24 cellular contexts compared by ENCODE assay signal in the genomic region with DNA sequence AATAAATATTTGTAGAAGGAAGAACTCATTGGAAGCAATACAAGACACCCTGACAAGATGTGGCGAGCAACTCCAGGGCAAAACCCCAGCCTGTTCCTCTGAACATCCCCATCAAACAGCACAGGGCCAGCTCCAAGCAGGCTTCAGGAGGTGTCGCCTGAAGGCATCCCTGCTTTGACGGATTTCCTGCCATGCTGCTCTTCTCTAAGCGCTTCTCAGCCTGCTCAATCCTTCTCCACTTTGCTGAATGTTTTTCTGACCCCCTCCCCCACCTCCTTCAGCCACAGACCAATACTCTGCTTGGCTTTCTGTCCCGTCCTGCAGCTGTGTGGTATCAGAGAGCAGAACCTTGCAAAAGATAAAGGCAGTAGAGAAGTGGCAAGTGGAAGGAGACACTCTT. TPM values are rescaled to one million over a fixed set of nuclear protein-coding genes. Genes with fewer than 3 reads are reported as not detected.
DNase-seq lines count a peak whose midpoint lies in the region; ATAC-seq and TF ChIP-seq lines count a peak whose summit lies in the region.
"Had no signal": no experiment of that assay in that cellular context is flagged by ENCODE, and none has a peak within 500 bp of the region (broad histone marks: within the 10 kb centered on the region; RNA-seq: fewer than 3 reads in every experiment).

No MANE protein-coding gene starts in this region.

- no peak overlapping the region for H3K4me3 Mint-ChIP-seq in GM23338
- peak overlapping the region; percentile 2; the same call in 1 of the 2 replicates for H3K4me3 Mint-ChIP-seq in WTC11
- no peak overlapping the region for H3K4me3 Mint-ChIP-seq in glutamatergic neuron (ENCODE audit: unreplicated experiment)
- H3K4me3 Mint-ChIP-seq in stimulated activated memory B cell treated with anti-CD40 and anti-IgM and Interleukin-4, amounts not matched to agents 10 μg/mL and 1 μg/mL and 100 μg/mL, for 72 hours: no peak overlapping the region
- no peak overlapping the region for H3K4me3 Mint-ChIP-seq in chondrocyte (ENCODE audit: unreplicated experiment)
- H3K4me3 Mint-ChIP-seq: CD4-positive, alpha-beta T cell had no signal

- POLR2A ChIA-PET in WTC11 (lab: Charles Lee): no interaction called here

- no peaks in the 10 kb centered on the region for H3K79me2 ChIP-seq in GM23338 (replicated peaks; ENCODE audit: insufficient read depth)

- H3K9me3 Mint-ChIP-seq in GM23338: peaks cover 96% of the 10 kb centered on the region
- 0 out of 2 replicates have a peak, but pooled peaks cover 4% of the 10 kb centered on the region for H3K9me3 Mint-ChIP-seq in WTC11
- H3K9me3 Mint-ChIP-seq in glutamatergic neuron (ENCODE audit: unreplicated experiment): peaks cover 1% of the 10 kb centered on the region
- H3K9me3 Mint-ChIP-seq in stimulated activated memory B cell treated with anti-CD40 and anti-IgM and Interleukin-4, amounts not matched to agents 10 μg/mL and 1 μg/mL and 100 μg/mL, for 72 hours: peaks cover 19% of the 10 kb centered on the region
- no peaks in the 10 kb centered on the region for H3K9me3 Mint-ChIP-seq in chondrocyte (ENCODE audit: low read depth)
- H3K9me3 Mint-ChIP-seq: CD4-positive, alpha-beta T cell had no signal

- TF ChIP-seq CTCF in GM23338 (conservative IDR thresholded peaks at IDR 0.05; ENCODE audit: low read depth in 2 of 2): no peak
- no peak for TF ChIP-seq CTCF in WTC11 (IDR thresholded peaks at IDR 0.05)
- no peak for TF ChIP-seq CTCF in glutamatergic neuron (IDR thresholded peaks at IDR 0.05; ENCODE audit: partially characterized antibody, unreplicated experiment)
- no peak for TF ChIP-seq CTCF in chondrocyte (IDR thresholded peaks at IDR 0.05)

- H2AFZ ChIP-seq in GM23338: no peak overlapping the region

- H3K9me2 ChIP-seq in GM23338 (ENCODE audit: insufficient read depth): no peaks in the 10 kb centered on the region

- peaks cover 62% of the 10 kb centered on the region for H3K27me3 ChIP-seq in GM23338 (ENCODE audit: insufficient read depth)
- H3K27me3 ChIP-seq: BLaER1 treated with 17β-estradiol and CSF1 and Interleukin-3, amounts not matched to agents 10 nM and 100 nM had no signal

- no peaks in the 10 kb centered on the region for H3K4me1 Mint-ChIP-seq in GM23338
- H3K4me1 Mint-ChIP-seq in WTC11: peaks cover 31% of the 10 kb centered on the region
- H3K4me1 Mint-ChIP-seq in glutamatergic neuron (ENCODE audit: low read depth, unreplicated experiment): no peaks in the 10 kb centered on the region
- H3K4me1 Mint-ChIP-seq in stimulated activated memory B cell treated with anti-CD40 and anti-IgM and Interleukin-4, amounts not matched to agents 10 μg/mL and 1 μg/mL and 100 μg/mL, for 72 hours: peaks cover 22% of the 10 kb centered on the region
- no peaks in the 10 kb centered on the region for H3K4me1 Mint-ChIP-seq in chondrocyte (ENCODE audit: low read depth)

- H3K4me1 ChIP-seq in GM23338 (ENCODE audit: insufficient read depth): peaks cover 40% of the 10 kb centered on the region
- H3K4me1 ChIP-seq: SJSA1 had no signal

- peak overlapping the region; percentile 75 for H3K4me2 ChIP-seq in GM23338
- H3K4me2 ChIP-seq: BLaER1 treated with 17β-estradiol and CSF1 and Interleukin-3, amounts not matched to agents 10 nM and 100 nM had no signal

- DNase-seq in GM23338 (ENCODE audit: low spot score): peak; percentile 45
- DNase-seq in WTC11 (ENCODE audit: low spot score): no peak
- DNase-seq in glutamatergic neuron: no peak
- no peak for DNase-seq in activated CD4-positive, CD25-positive, alpha-beta regulatory T cell (lab: John Stamatoyannopoulos, UW)
- DNase-seq in chondrocyte (ENCODE audit: low spot score): no peak
- no peak for DNase-seq in cerebellar nuclear complex (lab: John Stamatoyannopoulos, UW)
- DNase-seq: CD4-positive, alpha-beta T cell; DMS53; KBM-7; MV-4-11; NCI-H1105 treated with DMSO at 0.1 percent for 48 hours; NCI-H146; NCI-H1930; NCI-H446 treated with DMSO at 0.1 percent for 48 hours; NCI-H526; NCI-H82; Right ventricle myocardium superior; RPMI8226 had no signal

- no peaks in the 10 kb centered on the region for H4K20me1 ChIP-seq in GM23338 (replicated peaks; ENCODE audit: insufficient read depth)

- H3K27ac ChIP-seq in GM23338 (ENCODE audit: low read depth): 0 out of 2 replicates have a peak overlapping the region, but pooled peaks have one; percentile 14
- H3K27ac ChIP-seq: BLaER1 treated with 17β-estradiol and CSF1 and Interleukin-3, amounts not matched to agents 10 nM and 100 nM; SJSA1 had no signal

- H3K4me3 ChIP-seq in GM23338: peak overlapping the region; percentile 38
- H3K4me3 ChIP-seq: BLaER1 treated with 17β-estradiol and CSF1 and Interleukin-3, amounts not matched to agents 10 nM and 100 nM; SJSA1 had no signal

- ATAC-seq in GM23338 (no peak), WTC11 (peak; percentile 13; the same call in 1 of the 2 replicates)
- ATAC-seq in stimulated activated memory B cell treated with anti-CD40 and anti-IgM and Interleukin-4, amounts not matched to agents 10 μg/mL and 1 μg/mL and 100 μg/mL, for 72 hours: no peak

- no peaks in the 10 kb centered on the region for H3K36me3 ChIP-seq in GM23338 (ENCODE audit: insufficient read depth)
- H3K36me3 ChIP-seq: SJSA1 had no signal

- H3K27me3 Mint-ChIP-seq in GM23338 (ENCODE audit: insufficient read depth, low read depth, poor library complexity): peaks cover 17% of the 10 kb centered on the region
- H3K27me3 Mint-ChIP-seq in WTC11 (ENCODE audit: low read depth): peaks cover 84% of the 10 kb centered on the region
- H3K27me3 Mint-ChIP-seq in glutamatergic neuron (ENCODE audit: unreplicated experiment): peaks cover 23% of the 10 kb centered on the region
- H3K27me3 Mint-ChIP-seq in stimulated activated memory B cell treated with anti-CD40 and anti-IgM and Interleukin-4, amounts not matched to agents 10 μg/mL and 1 μg/mL and 100 μg/mL, for 72 hours: peaks cover 61% of the 10 kb centered on the region
- peaks cover 51% of the 10 kb centered on the region for H3K27me3 Mint-ChIP-seq in chondrocyte (ENCODE audit: low read depth)

- H3F3A ChIP-seq in GM23338 (replicated peaks; ENCODE audit: low read depth): peaks cover 9% of the 10 kb centered on the region; the same call in 1 of the 2 replicates

- CTCF ChIA-PET in WTC11 (lab: Charles Lee): interaction anchor here (1.7 kb wide), 1 partner anchor 47 kb away, joined by 7 read pairs; no protein-coding TSS in a partner anchor

- no peak overlapping the region for H3K27ac Mint-ChIP-seq in GM23338
- H3K27ac Mint-ChIP-seq in WTC11: no peak overlapping the region
- H3K27ac Mint-ChIP-seq in glutamatergic neuron (ENCODE audit: unreplicated experiment): peak overlapping the region; percentile 12
- H3K27ac Mint-ChIP-seq in stimulated activated memory B cell treated with anti-CD40 and anti-IgM and Interleukin-4, amounts not matched to agents 10 μg/mL and 1 μg/mL and 100 μg/mL, for 72 hours: peak overlapping the region; percentile 93
- no peak overlapping the region for H3K27ac Mint-ChIP-seq in chondrocyte (ENCODE audit: unreplicated experiment)
- H3K27ac Mint-ChIP-seq: CD4-positive, alpha-beta T cell had no signal

- H3K36me3 Mint-ChIP-seq in GM23338 (ENCODE audit: low read depth) (peaks cover 64% of the 10 kb centered on the region), WTC11 (peaks cover 3% of the 10 kb centered on the region; the same call in 1 of the 2 replicates), glutamatergic neuron (ENCODE audit: unreplicated experiment) (peaks cover 9% of the 10 kb centered on the region), chondrocyte (ENCODE audit: low read depth) (no peaks in the 10 kb centered on the region)
- H3K36me3 Mint-ChIP-seq in stimulated activated memory B cell treated with anti-CD40 and anti-IgM and Interleukin-4, amounts not matched to agents 10 μg/mL and 1 μg/mL and 100 μg/mL, for 72 hours: peaks cover 9% of the 10 kb centered on the region

TF ChIP-seq in GM23338, 12 proteins besides CTCF, POLR2A, EP300 and RAD21 (continues in another document):
- no peak for TF ChIP-seq POLR2AphosphoS5 (IDR thresholded peaks at IDR 0.05; ENCODE audit: low read depth)
- TF ChIP-seq NANOG (IDR thresholded peaks at IDR 0.05; ENCODE audit: borderline replicate concordance): no peak

TF ChIP-seq in WTC11, 78 proteins besides CTCF, POLR2A, EP300 and RAD21:
- no peak for TF ChIP-seq ZNF219 (CRISPR knock-in tag; IDR thresholded peaks at IDR 0.05; ENCODE audit: borderline replicate concordance)
- TF ChIP-seq ZNF121 (CRISPR knock-in tag; IDR thresholded peaks at IDR 0.05): no peak
- TF ChIP-seq, protein P1, sequence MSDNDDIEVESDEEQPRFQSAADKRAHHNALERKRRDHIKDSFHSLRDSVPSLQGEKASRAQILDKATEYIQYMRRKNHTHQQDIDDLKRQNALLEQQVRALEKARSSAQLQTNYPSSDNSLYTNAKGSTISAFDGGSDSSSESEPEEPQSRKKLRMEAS (CRISPR knock-in tag; IDR thresholded peaks at IDR 0.05): peak; percentile 48; the same call in 1 of the 2 replicates
- no peak for TF ChIP-seq ETV6 (CRISPR knock-in tag; IDR thresholded peaks at IDR 0.05)

RNA-seq across cellular contexts. Expression of a gene that starts 28.4 kb away (rescaled TPM):
- total RNA-seq in GM23338 (2014; rRNA removed; shearing (Covaris generic)): 1.8 and 23.2 TPM in 2 replicates
- 54.3 and 67.9 TPM in 2 replicates for polyA plus RNA-seq in GM23338 (2016; fragmentation: Nextera tagmentation; extraction: Ambion mirVana)
- 22.4 to 24.5 TPM (median 22.9 TPM) in 3 replicates for total RNA-seq in WTC11 (2021)
- 10.4 TPM for total RNA-seq in glutamatergic neuron (ENCODE audit: unreplicated experiment)
- 1.7 to 4.3 TPM (median 2.5 TPM) in 3 replicates for total RNA-seq in chondrocyte
- total RNA-seq: CD4-positive, alpha-beta T cell; LHCN-M2; MCF 10A; SJSA1 had no signal
- polyA plus RNA-seq: AG04450 had no signal

RNA-seq across cellular contexts. Expression of a gene that starts 38.0 kb away (rescaled TPM):
- 16.4 and 25.5 TPM in 2 replicates for total RNA-seq in GM23338 (2014; rRNA removed; shearing (Covaris generic))
- polyA plus RNA-seq in GM23338 (2016; fragmentation: Nextera tagmentation; extraction: Ambion mirVana): 9.5 and 10.0 TPM in 2 replicates
- total RNA-seq in WTC11 (2021): 14.6 to 21.7 TPM (median 20.1 TPM) in 3 replicates
- total RNA-seq in glutamatergic neuron (ENCODE audit: unreplicated experiment): 15.6 TPM
- total RNA-seq in chondrocyte: 0.28 to 0.77 TPM (median 0.47 TPM) in 3 replicates
- total RNA-seq: CD4-positive, alpha-beta T cell; MCF 10A; SJSA1 had no signal

RNA-seq across cellular contexts. Expression of a gene that starts 42.0 kb away (rescaled TPM):
- 3.3 and 4.1 TPM in 2 replicates for total RNA-seq in GM23338 (2014; rRNA removed; shearing (Covaris generic))
- 0.23 and 0.30 TPM in 2 replicates for polyA plus RNA-seq in GM23338 (2016; fragmentation: Nextera tagmentation; extraction: Ambion mirVana)
- 3.9 to 8.7 TPM (median 5.0 TPM) in 3 replicates for total RNA-seq in WTC11 (2021)
- 19.0 TPM for total RNA-seq in glutamatergic neuron (ENCODE audit: unreplicated experiment)
- 0.27 to 0.65 TPM (median 0.41 TPM) in 3 replicates for total RNA-seq in chondrocyte
- total RNA-seq: CD4-positive, alpha-beta T cell; SJSA1 had no signal

RNA-seq across cellular contexts. Expression of a gene that starts 45.5 kb away (rescaled TPM):
- 7.2 and 8.0 TPM in 2 replicates for total RNA-seq in GM23338 (2014; rRNA removed; shearing (Covaris generic))
- polyA plus RNA-seq in GM23338 (2016; fragmentation: Nextera tagmentation; extraction: Ambion mirVana): 15.5 and 18.5 TPM in 2 replicates
- total RNA-seq in WTC11 (2021) (7.6 to 9.5 TPM (median 8.2 TPM) in 3 replicates), glutamatergic neuron (ENCODE audit: unreplicated experiment) (4.0 TPM), chondrocyte (2.9 to 5.4 TPM (median 5.1 TPM) in 3 replicates)

Comparison
In these comparisons a context has a peak if more than half of its experiments do, and no peak if none do; other contexts are left out.
1. H3K27ac Mint-ChIP-seq: peak in glutamatergic neuron (single experiment) and stimulated activated memory B cell treated with anti-CD40 and anti-IgM and Interleukin-4, amounts not matched to agents 10 μg/mL and 1 μg/mL and 100 μg/mL, for 72 hours (single experiment); none in GM23338 (single experiment), WTC11 (single experiment) and chondrocyte (single experiment).